Comparison of ENCODE assay signal across 13 cellular contexts in the genomic region with DNA sequence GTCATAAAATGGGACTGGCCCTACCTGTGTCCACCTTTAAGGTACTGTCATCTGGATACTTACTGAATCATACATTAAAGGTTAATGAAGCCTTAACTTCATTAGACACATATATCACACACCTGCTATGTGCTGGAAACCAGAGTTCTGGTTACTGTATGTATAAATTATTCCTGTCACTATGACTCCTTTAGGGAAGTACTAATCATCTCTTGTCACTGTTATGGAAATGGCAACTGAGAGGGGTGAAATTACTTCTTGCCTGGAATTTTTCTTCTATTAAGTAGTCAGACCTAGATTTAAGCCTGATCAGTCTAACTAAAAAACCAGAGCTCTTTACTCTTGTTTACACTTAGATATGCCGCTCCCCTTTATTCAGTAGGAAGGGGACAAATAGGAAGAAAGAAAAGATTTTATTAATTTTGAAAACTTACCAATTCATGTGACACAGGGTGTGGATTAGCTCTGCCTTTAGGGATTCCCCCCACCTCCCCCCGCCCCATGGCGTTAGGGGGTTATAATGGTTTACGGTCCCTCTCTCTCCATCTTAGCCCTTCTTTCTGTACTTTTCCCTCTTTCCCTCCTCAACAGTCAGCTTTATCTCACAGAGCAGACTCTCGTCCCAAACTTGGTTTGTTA.
A peak's percentile ranks its signal among the peaks of the same experiment; 100 is the strongest.
DNase-seq lines count a peak whose midpoint lies in the region; ATAC-seq, FAIRE-seq and TF ChIP-seq lines count a peak whose summit lies in the region.
"Had no signal": no experiment of that assay in that cellular context is flagged by ENCODE, and none has a peak within 500 bp of the region (broad histone marks: within the 10 kb centered on the region; RNA-seq: fewer than 3 reads in every experiment).

No MANE protein-coding gene starts in this region.

- H3K4me1 ChIP-seq in fibroblast of lung (ENCODE audit: control insufficient read depth, extremely low read depth, insufficient read depth, low read length) (peaks cover 18% of the 10 kb centered on the region), muscle layer of colon (ENCODE audit: insufficient read depth, low read length) (peaks cover 47% of the 10 kb centered on the region), subcutaneous abdominal adipose tissue (ENCODE audit: control insufficient read depth in 5 of 5, insufficient read depth in 5 of 5, low read length in 5 of 5) (peaks cover 2 to 28% (median 19%) of the 10 kb centered on the region in 5 donors)

- 0 out of 2 replicates have a peak overlapping the region, but pooled peaks have one; percentile 55 for H3K27ac Mint-ChIP-seq in WTC11
- H3K27ac Mint-ChIP-seq: CD8-positive, alpha-beta T cell had no signal

- DNase-seq in WTC11 (ENCODE audit: low spot score) (no peak), fibroblast of lung (ENCODE audit: low read depth in 2 of 2) (no peak), D721Med (ENCODE audit: insufficient read length, low spot score) (no peak)
- DNase-seq in activated CD4-positive, alpha-beta T cell treated with anti-CD3 and anti-CD28 coated beads for 48 hours = no peak
- DNase-seq: activated CD8-positive, alpha-beta memory T cell treated with anti-CD3 and anti-CD28 coated beads, Interleukin-2, amount 50 U/mL, for 4 hours; CD8-positive, alpha-beta T cell; NCI-H446 treated with DMSO at 0.1 percent for 48 hours had no signal

- H3K4me3 Mint-ChIP-seq in WTC11 = no peak overlapping the region
- H3K4me3 Mint-ChIP-seq: CD8-positive, alpha-beta T cell had no signal

- no peak for TF ChIP-seq CTCF in WTC11 (IDR thresholded peaks at IDR 0.05)
- no peak for TF ChIP-seq CTCF in fibroblast of lung (conservative IDR thresholded peaks at IDR 0.05 in 1 of 2, IDR thresholded peaks at IDR 0.05 in 1 of 2; ENCODE audit: low read depth in 1 of 2, low read length in 2 of 2)
- no peak for TF ChIP-seq CTCF in D721Med (IDR thresholded peaks at IDR 0.05; ENCODE audit: insufficient read depth, missing control alignments)

- ATAC-seq in WTC11 (no peak), HG03565 (IDR thresholded peaks at IDR 0.05; ENCODE audit: unreplicated experiment) (no peak), GM21360 (IDR thresholded peaks at IDR 0.05; ENCODE audit: unreplicated experiment) (no peak)
- ATAC-seq: CD8-positive, alpha-beta T cell had no signal

- H3K36me3 ChIP-seq in fibroblast of lung (ENCODE audit: control insufficient read depth, insufficient read depth, low read length) (no peaks in the 10 kb centered on the region), muscle layer of colon (ENCODE audit: insufficient read depth, low read length) (peaks cover 25% of the 10 kb centered on the region), subcutaneous abdominal adipose tissue (ENCODE audit: control insufficient read depth in 5 of 5, insufficient read depth in 5 of 5, low read length in 5 of 5) (peaks cover 12 to 34% (median 21%) of the 10 kb centered on the region in 5 donors)

- H3K4me3 ChIP-seq in fibroblast of lung (replicated peaks in 1 of 4; ENCODE audit: control extremely low read depth in 1 of 4, insufficient read depth in 1 of 4, low read depth in 3 of 4, low read length in 4 of 4) (peak overlapping the region; percentile 27 to 43 (median 32)), muscle layer of colon (ENCODE audit: low read depth in 1 of 2, low read length in 2 of 2) (peak overlapping the region in 1 of 2 donors; percentile 48), subcutaneous abdominal adipose tissue (ENCODE audit: low read depth in 1 of 5, low read length in 5 of 5) (peak overlapping the region; percentile 8 to 65 (median 51))

- peaks cover 4% of the 10 kb centered on the region for H3K9me3 Mint-ChIP-seq in WTC11
- H3K9me3 Mint-ChIP-seq: CD8-positive, alpha-beta T cell had no signal

- H3K27me3 ChIP-seq in fibroblast of lung (ENCODE audit: control insufficient read depth, insufficient read depth, low read length) (no peaks in the 10 kb centered on the region), muscle layer of colon (ENCODE audit: control insufficient read depth in 1 of 2, insufficient read depth in 2 of 2, low read length in 2 of 2) (no peaks in the 10 kb centered on the region), subcutaneous abdominal adipose tissue (ENCODE audit: control insufficient read depth in 5 of 5, insufficient read depth in 4 of 5, low read length in 5 of 5) (no peaks in the 10 kb centered on the region)

- H3K9me3 ChIP-seq in fibroblast of lung (ENCODE audit: control insufficient read depth, insufficient read depth, low read depth, low read length) = no peaks in the 10 kb centered on the region
- H3K9me3 ChIP-seq in muscle layer of colon (ENCODE audit: low read length) = no peaks in the 10 kb centered on the region
- H3K9me3 ChIP-seq in subcutaneous abdominal adipose tissue (ENCODE audit: control insufficient read depth in 5 of 5, low read length in 5 of 5) = no peaks in the 10 kb centered on the region

- H3K9ac ChIP-seq in fibroblast of lung (ENCODE audit: insufficient read depth, low read length) = peak overlapping the region; percentile 20
- H3K9ac ChIP-seq in muscle layer of colon (ENCODE audit: low read length) = no peak overlapping the region
- peak overlapping the region in 4 of 5 donors; percentile 20 to 79 (median 62) for H3K9ac ChIP-seq in subcutaneous abdominal adipose tissue (ENCODE audit: low read length in 5 of 5)

- peaks cover 3% of the 10 kb centered on the region for H3K79me2 ChIP-seq in fibroblast of lung (ENCODE audit: control insufficient read depth, insufficient read depth, low read length)

- CTCF ChIA-PET in WTC11 (lab: Charles Lee) = interaction anchor here (0.6 kb wide), 2 partner anchors 311 to 631 kb away, joined by 3 to 5 read pairs; no protein-coding TSS in a partner anchor

- H4K20me1 ChIP-seq in fibroblast of lung (ENCODE audit: control insufficient read depth, extremely low read depth, insufficient read depth, low read length) = no peaks in the 10 kb centered on the region

- no peaks in the 10 kb centered on the region for H3K27me3 Mint-ChIP-seq in WTC11 (ENCODE audit: low read depth)

- H2AFZ ChIP-seq in fibroblast of lung (ENCODE audit: low read length) = peak overlapping the region; percentile 19

- FAIRE-seq in D721Med (lab: Jason Lieb, UNC) = no peak
- FAIRE-seq: HTR-8/SVneo had no signal

- H3K27ac ChIP-seq in fibroblast of lung (ENCODE audit: insufficient read depth, low read length) = peak overlapping the region; percentile 83
- peak overlapping the region; percentile 61 for H3K27ac ChIP-seq in muscle layer of colon (ENCODE audit: low read depth, low read length)
- H3K27ac ChIP-seq in subcutaneous abdominal adipose tissue (ENCODE audit: low read depth, low read length) = peak overlapping the region; percentile 82
- H3K27ac ChIP-seq: epithelial cell of prostate had no signal

- peaks cover 22% of the 10 kb centered on the region for H3K36me3 Mint-ChIP-seq in WTC11

- H3K4me2 ChIP-seq in fibroblast of lung (ENCODE audit: extremely low read depth, insufficient read depth, low read length) = peak overlapping the region; percentile 84

- POLR2A ChIA-PET in WTC11 (lab: Charles Lee) = no interaction called here

- peaks cover 11% of the 10 kb centered on the region for H3K4me1 Mint-ChIP-seq in WTC11

TF ChIP-seq in WTC11, 78 proteins besides CTCF, POLR2A, EP300 and RAD21:
- TF ChIP-seq ZNF219 (CRISPR knock-in tag; IDR thresholded peaks at IDR 0.05; ENCODE audit: borderline replicate concordance) (no peak), ZNF138 (CRISPR knock-in tag; conservative IDR thresholded peaks at IDR 0.05) (no peak), EMX1 (CRISPR knock-in tag; IDR thresholded peaks at IDR 0.05) (no peak), SOX15 (CRISPR knock-in tag; IDR thresholded peaks at IDR 0.05) (no peak)
- TF ChIP-seq, protein P1, sequence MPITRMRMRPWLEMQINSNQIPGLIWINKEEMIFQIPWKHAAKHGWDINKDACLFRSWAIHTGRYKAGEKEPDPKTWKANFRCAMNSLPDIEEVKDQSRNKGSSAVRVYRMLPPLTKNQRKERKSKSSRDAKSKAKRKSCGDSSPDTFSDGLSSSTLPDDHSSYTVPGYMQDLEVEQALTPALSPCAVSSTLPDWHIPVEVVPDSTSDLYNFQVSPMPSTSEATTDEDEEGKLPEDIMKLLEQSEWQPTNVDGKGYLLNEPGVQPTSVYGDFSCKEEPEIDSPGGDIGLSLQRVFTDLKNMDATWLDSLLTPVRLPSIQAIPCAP (CRISPR knock-in tag; IDR thresholded peaks at IDR 0.05) = no peak
TF ChIP-seq in WTC11: peak in this region for 0.
